In the genomic region with DNA sequence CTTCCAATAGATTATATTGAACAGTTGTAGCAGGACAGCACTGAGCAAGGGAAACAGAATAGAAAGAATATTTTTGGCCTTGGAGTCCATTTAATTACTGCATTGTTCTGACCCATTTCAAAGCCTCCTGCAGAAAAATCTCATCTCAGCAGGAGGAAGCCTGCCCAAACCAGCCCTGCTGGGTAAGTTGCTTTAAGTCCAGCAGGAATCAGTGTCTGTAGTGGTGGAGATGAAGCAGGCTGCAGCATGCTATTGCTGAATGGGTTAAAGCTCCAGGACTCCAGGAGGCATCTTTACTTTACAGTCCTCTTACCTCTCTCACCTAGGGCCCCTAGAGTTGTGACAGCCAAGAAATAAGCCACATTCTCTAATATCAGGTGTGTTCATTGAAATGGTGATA, we compare ENCODE assay signal across 26 cellular contexts.
"Had no signal": no experiment of that assay in that cellular context is flagged by ENCODE, and none has a peak within 500 bp of the region (broad histone marks: within the 10 kb centered on the region; RNA-seq: fewer than 3 reads in every experiment).

No MANE protein-coding gene starts in this region.

- H3K27ac ChIP-seq: right lobe of liver, skin epidermis, tibial artery had no signal

- H3K27me3 ChIP-seq: right lobe of liver, tibial artery had no signal

- H3K9me3 Mint-ChIP-seq: activated B cell treated with CpG ODN at 0.5 μM for 24 hours; activated naive CD8-positive, alpha-beta T cell treated with anti-CD3 and anti-CD28 coated beads for 36 hours; activated T-cell treated with anti-CD3 and anti-CD28 coated beads, Interleukin-2, amount 50 U/mL, for 24 hours; nephron progenitor cell; stimulated activated effector memory CD8-positive, alpha-beta T cell treated with anti-CD3 and anti-CD28 coated beads, Interleukin-12 subunit alpha, Interleukin-12 subunit beta, amount 100 ng/mL, for 72 hours; stimulated activated naive CD8-positive, alpha-beta T cell treated with anti-CD3 and anti-CD28 coated beads, Interleukin-15, amount 100 ng/mL, for 72 hours; T-helper 2 cell treated with Interferon-gamma antibody and Interleukin-4, amounts not matched to agents 5 μg/mL and 100 μg/mL, for 36 hours had no signal

- H3K4me1 Mint-ChIP-seq: activated B cell treated with CpG ODN at 0.5 μM for 24 hours; activated CD4-positive, alpha-beta T cell treated with anti-CD3 and anti-CD28 coated beads for 36 hours; activated naive CD8-positive, alpha-beta T cell treated with anti-CD3 and anti-CD28 coated beads for 36 hours; stimulated activated effector memory CD8-positive, alpha-beta T cell treated with anti-CD3 and anti-CD28 coated beads, Interleukin-12 subunit alpha, Interleukin-12 subunit beta, amount 100 ng/mL, for 72 hours; stimulated activated naive CD8-positive, alpha-beta T cell treated with anti-CD3 and anti-CD28 coated beads, Interleukin-15, amount 100 ng/mL, for 72 hours had no signal

- DNase-seq: activated B cell treated with CpG ODN at 0.5 μM for 24 hours; activated CD4-positive, alpha-beta T cell treated with anti-CD3 and anti-CD28 coated beads for 36 hours; activated CD4-positive, alpha-beta T cell treated with anti-CD3 and anti-CD28 coated beads, Interleukin-2, amount 50 U/mL, for 4 hours; activated CD8-positive, alpha-beta memory T cell treated with anti-CD3 and anti-CD28 coated beads for 24 hours; activated CD8-positive, alpha-beta memory T cell treated with anti-CD3 and anti-CD28 coated beads, Interleukin-2, amount 50 U/mL, for 4 hours; activated naive CD4-positive, alpha-beta T cell treated with Interleukin-2 at 50 U/mL for 16 hours; activated naive CD8-positive, alpha-beta T cell treated with anti-CD3 and anti-CD28 coated beads for 36 hours; activated T-cell treated with anti-CD3 and anti-CD28 coated beads, Interleukin-2, amount 50 U/mL, for 24 hours; cerebellar nuclear complex; cortex of kidney; erythroblast; foreskin melanocyte; left cardiac atrium; mesenchymal stem cell; mucosa of descending colon; nephron progenitor cell; occipital lobe; right lobe of liver; stimulated activated CD4-positive, alpha-beta T cell treated with anti-CD3 and anti-CD28 coated beads, Interleukin-1b, Interleukin-23, amount 100 ng/mL, for 48 hours; stimulated activated naive CD8-positive, alpha-beta T cell treated with anti-CD3 and anti-CD28 coated beads, Interleukin-15, amount 100 ng/mL, for 72 hours; tibial artery had no signal

- H3K4me3 Mint-ChIP-seq: activated B cell treated with CpG ODN at 0.5 μM for 24 hours; activated CD4-positive, alpha-beta T cell treated with anti-CD3 and anti-CD28 coated beads for 36 hours; activated naive CD8-positive, alpha-beta T cell treated with anti-CD3 and anti-CD28 coated beads for 36 hours; activated T-cell treated with anti-CD3 and anti-CD28 coated beads, Interleukin-2, amount 50 U/mL, for 24 hours; nephron progenitor cell; stimulated activated effector memory CD8-positive, alpha-beta T cell treated with anti-CD3 and anti-CD28 coated beads, Interleukin-12 subunit alpha, Interleukin-12 subunit beta, amount 100 ng/mL, for 72 hours; stimulated activated naive CD8-positive, alpha-beta T cell treated with anti-CD3 and anti-CD28 coated beads, Interleukin-15, amount 100 ng/mL, for 72 hours; T-helper 2 cell treated with Interferon-gamma antibody and Interleukin-4, amounts not matched to agents 5 μg/mL and 100 μg/mL, for 36 hours had no signal

- H3K36me3 ChIP-seq: right lobe of liver, tibial artery had no signal

- FAIRE-seq: astrocyte, bronchial epithelial cell had no signal

- ATAC-seq: activated CD4-positive, alpha-beta T cell treated with anti-CD3 and anti-CD28 coated beads for 36 hours; left cardiac atrium; mucosa of descending colon; right lobe of liver; stimulated activated effector memory CD8-positive, alpha-beta T cell treated with anti-CD3 and anti-CD28 coated beads, Interleukin-12 subunit alpha, Interleukin-12 subunit beta, amount 100 ng/mL, for 72 hours; stimulated activated naive CD8-positive, alpha-beta T cell treated with anti-CD3 and anti-CD28 coated beads, Interleukin-15, amount 100 ng/mL, for 72 hours had no signal

- H3K27ac Mint-ChIP-seq: activated B cell treated with CpG ODN at 0.5 μM for 24 hours; activated CD4-positive, alpha-beta T cell treated with anti-CD3 and anti-CD28 coated beads for 36 hours; activated naive CD8-positive, alpha-beta T cell treated with anti-CD3 and anti-CD28 coated beads for 36 hours; activated T-cell treated with anti-CD3 and anti-CD28 coated beads, Interleukin-2, amount 50 U/mL, for 24 hours; nephron progenitor cell; stimulated activated effector memory CD8-positive, alpha-beta T cell treated with anti-CD3 and anti-CD28 coated beads, Interleukin-12 subunit alpha, Interleukin-12 subunit beta, amount 100 ng/mL, for 72 hours; stimulated activated naive CD8-positive, alpha-beta T cell treated with anti-CD3 and anti-CD28 coated beads, Interleukin-15, amount 100 ng/mL, for 72 hours; T-helper 2 cell treated with Interferon-gamma antibody and Interleukin-4, amounts not matched to agents 5 μg/mL and 100 μg/mL, for 36 hours had no signal

- H3K4me1 ChIP-seq: right lobe of liver had no signal

- H3K4me3 ChIP-seq: mucosa of descending colon, right lobe of liver, skin epidermis, tibial artery had no signal

- H3K9me3 ChIP-seq: mucosa of descending colon, right lobe of liver, tibial artery had no signal

- H3K36me3 Mint-ChIP-seq: activated naive CD8-positive, alpha-beta T cell treated with anti-CD3 and anti-CD28 coated beads for 36 hours; stimulated activated effector memory CD8-positive, alpha-beta T cell treated with anti-CD3 and anti-CD28 coated beads, Interleukin-12 subunit alpha, Interleukin-12 subunit beta, amount 100 ng/mL, for 72 hours had no signal
